Comparison of ENCODE assay signal across 31 cellular contexts in the genomic region with DNA sequence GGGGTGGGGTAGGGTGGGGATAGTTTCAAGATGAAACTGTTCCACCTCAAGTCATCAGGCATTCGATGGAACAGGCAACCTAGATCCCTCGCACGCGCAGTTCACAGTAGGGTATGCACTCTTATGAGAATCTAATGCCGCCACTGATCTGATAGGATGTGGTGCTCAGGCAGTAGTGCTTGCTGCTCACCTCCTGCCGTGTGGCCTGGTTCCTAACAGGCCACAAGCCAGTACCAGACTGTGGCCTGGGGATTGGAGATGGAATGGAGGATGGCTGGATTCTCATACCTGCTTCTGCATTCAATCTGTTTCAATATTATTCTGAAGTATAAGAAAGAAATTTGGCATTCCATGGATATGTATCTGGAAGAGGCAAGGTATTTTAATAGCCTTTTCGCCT.
"Had no signal": no experiment of that assay in that cellular context is flagged by ENCODE, and none has a peak within 500 bp of the region (broad histone marks: within the 10 kb centered on the region; RNA-seq: fewer than 3 reads in every experiment).

No MANE protein-coding gene starts in this region.

- H3K9me3 ChIP-seq: ovary, psoas muscle, right lobe of liver, spleen, suprapubic skin, testis, tibial artery, transverse colon, upper lobe of right lung, uterus had no signal

- H2AFZ ChIP-seq: parathyroid adenoma had no signal

- H3K27ac Mint-ChIP-seq: naive thymus-derived CD4-positive, alpha-beta T cell; natural killer cell; nephron progenitor cell; progenitor cell of endocrine pancreas; stimulated activated memory B cell treated with anti-CD40 and anti-IgM and Interleukin-4, amounts not matched to agents 10 μg/mL and 1 μg/mL and 100 μg/mL, for 72 hours; stimulated activated naive CD8-positive, alpha-beta T cell treated with anti-CD3 and anti-CD28 coated beads, Interleukin-15, amount 100 ng/mL, for 72 hours; type B pancreatic cell had no signal

- H3K4me2 ChIP-seq: smooth muscle cell had no signal

- H3K4me3 Mint-ChIP-seq: naive thymus-derived CD4-positive, alpha-beta T cell; natural killer cell; nephron progenitor cell; neural crest cell; stimulated activated memory B cell treated with anti-CD40 and anti-IgM and Interleukin-4, amounts not matched to agents 10 μg/mL and 1 μg/mL and 100 μg/mL, for 72 hours; stimulated activated naive CD8-positive, alpha-beta T cell treated with anti-CD3 and anti-CD28 coated beads, Interleukin-15, amount 100 ng/mL, for 72 hours; type B pancreatic cell had no signal

- H3K27ac ChIP-seq: ovary, parathyroid adenoma, psoas muscle, right lobe of liver, skin epidermis, spleen, suprapubic skin, testis, tibial artery, transverse colon, upper lobe of right lung, uterus had no signal

- H3K9me3 Mint-ChIP-seq: naive thymus-derived CD4-positive, alpha-beta T cell; natural killer cell; nephron progenitor cell; neural crest cell; stimulated activated memory B cell treated with anti-CD40 and anti-IgM and Interleukin-4, amounts not matched to agents 10 μg/mL and 1 μg/mL and 100 μg/mL, for 72 hours; stimulated activated naive CD8-positive, alpha-beta T cell treated with anti-CD3 and anti-CD28 coated beads, Interleukin-15, amount 100 ng/mL, for 72 hours; type B pancreatic cell had no signal

- H3K4me3 ChIP-seq: ovary, psoas muscle, right lobe of liver, skin epidermis, smooth muscle cell, spleen, suprapubic skin, testis, tibial artery, transverse colon, upper lobe of right lung, uterus had no signal

- H3K27me3 Mint-ChIP-seq: progenitor cell of endocrine pancreas; stimulated activated memory B cell treated with anti-CD40 and anti-IgM and Interleukin-4, amounts not matched to agents 10 μg/mL and 1 μg/mL and 100 μg/mL, for 72 hours; stimulated activated naive CD8-positive, alpha-beta T cell treated with anti-CD3 and anti-CD28 coated beads, Interleukin-15, amount 100 ng/mL, for 72 hours; type B pancreatic cell had no signal

- H3K4me1 ChIP-seq: parathyroid adenoma, spleen had no signal

- H3K4me1 Mint-ChIP-seq: naive thymus-derived CD4-positive, alpha-beta T cell; natural killer cell; stimulated activated memory B cell treated with anti-CD40 and anti-IgM and Interleukin-4, amounts not matched to agents 10 μg/mL and 1 μg/mL and 100 μg/mL, for 72 hours; stimulated activated naive CD8-positive, alpha-beta T cell treated with anti-CD3 and anti-CD28 coated beads, Interleukin-15, amount 100 ng/mL, for 72 hours had no signal

- H3K27me3 ChIP-seq: ovary, right lobe of liver, spleen, suprapubic skin, testis, tibial artery, transverse colon, upper lobe of right lung, uterus had no signal

- H3K36me3 Mint-ChIP-seq: naive thymus-derived CD4-positive, alpha-beta T cell; natural killer cell; stimulated activated memory B cell treated with anti-CD40 and anti-IgM and Interleukin-4, amounts not matched to agents 10 μg/mL and 1 μg/mL and 100 μg/mL, for 72 hours had no signal

- H3K9ac ChIP-seq: parathyroid adenoma had no signal

- ATAC-seq: naive thymus-derived CD4-positive, alpha-beta T cell; natural killer cell; psoas muscle; right cardiac atrium; right lobe of liver; stimulated activated memory B cell treated with anti-CD40 and anti-IgM and Interleukin-4, amounts not matched to agents 10 μg/mL and 1 μg/mL and 100 μg/mL, for 72 hours; stimulated activated naive CD8-positive, alpha-beta T cell treated with anti-CD3 and anti-CD28 coated beads, Interleukin-15, amount 100 ng/mL, for 72 hours; stimulated activated naive CD8-positive, alpha-beta T cell treated with anti-CD3 and anti-CD28 coated beads, Interleukin-15, Interleukin-2, amounts not matched to agents 100 U/mL and 50 U/mL, for 24 hours; upper lobe of right lung had no signal

- DNase-seq: naive thymus-derived CD4-positive, alpha-beta T cell; natural killer cell; nephron progenitor cell; occipital lobe; ovary; posterior cingulate gyrus; psoas muscle; right cardiac atrium; right lobe of liver; spleen; stimulated activated CD4-positive, alpha-beta T cell treated with anti-CD3 and anti-CD28 coated beads, Interleukin-12 subunit alpha, Interleukin-12 subunit beta, amount 100 ng/mL, for 4 hours; stimulated activated CD4-positive, alpha-beta T cell treated with anti-CD3 and anti-CD28 coated beads, Interleukin-1b, Interleukin-23, amount 100 ng/mL, for 48 hours; stimulated activated CD4-positive, alpha-beta T cell treated with anti-CD3 and anti-CD28 coated beads, Interleukin-4, amount 100 ng/mL, for 1 hour; stimulated activated CD4-positive, alpha-beta T cell treated with anti-CD3 and anti-CD28 coated beads, Interleukin-4, amount 100 ng/mL, for 4 hours; stimulated activated CD8-positive, alpha-beta memory T cell treated with anti-CD3 and anti-CD28 coated beads, Interleukin-4, amount 100 ng/mL, for 48 hours; stimulated activated naive CD4-positive, alpha-beta T cell; stimulated activated naive CD8-positive, alpha-beta T cell treated with anti-CD3 and anti-CD28 coated beads, Interleukin-15, amount 100 ng/mL, for 72 hours; stimulated activated naive CD8-positive, alpha-beta T cell treated with anti-CD3 and anti-CD28 coated beads, Interleukin-15, Interleukin-2, amounts not matched to agents 100 U/mL and 50 U/mL, for 24 hours; testis; tibial artery; transverse colon; upper lobe of right lung; uterus had no signal

- H3K36me3 ChIP-seq: ovary, right lobe of liver, spleen, suprapubic skin, tibial artery, transverse colon, upper lobe of right lung, uterus had no signal
